ENCODE assay signal across 36 cellular contexts in genomic region chr2:224507789-224508188, GRCh38.
"Had no signal": no experiment of that assay in that cellular context is flagged by ENCODE, and none has a peak within 500 bp of the region (broad histone marks: within the 10 kb centered on the region; RNA-seq: fewer than 3 reads in every experiment).

No MANE protein-coding gene starts in this region.

- H3K27ac ChIP-seq: adrenal gland, body of pancreas, brain microvascular endothelial cell, breast epithelium, VCaP had no signal

- ATAC-seq: activated CD4-positive, alpha-beta T cell treated with anti-CD3 and anti-CD28 coated beads for 36 hours; activated naive CD4-positive, alpha-beta T cell treated with anti-CD3 and anti-CD28 coated beads, Interleukin-2, amount 50 U/mL, for 72 hours; activated T-cell treated with anti-CD3 and anti-CD28 coated beads, Interleukin-2, amount 50 U/mL, for 4 hours; activated T-cell treated with anti-CD3 and anti-CD28 coated beads, Interleukin-2, amount 50 U/mL, for 72 hours; activated T-helper 17 cell treated with anti-CD3 and anti-CD28 coated beads, Interleukin-2, amount 50 U/mL, for 72 hours; body of pancreas had no signal

- DNase-seq: activated B cell treated with CpG ODN at 0.5 μM for 24 hours; activated CD4-positive, alpha-beta memory T cell treated with anti-CD3 and anti-CD28 coated beads, Interleukin-2, amount 10 ng/mL, durations not matched to agents 7 days and 5 days; activated CD4-positive, alpha-beta T cell treated with anti-CD3 and anti-CD28 coated beads for 1 hour; activated CD4-positive, alpha-beta T cell treated with anti-CD3 and anti-CD28 coated beads for 36 hours; activated CD4-positive, alpha-beta T cell treated with anti-CD3 and anti-CD28 coated beads for 48 hours; activated CD4-positive, alpha-beta T cell treated with anti-CD3 and anti-CD28 coated beads, Interleukin-2, amount 10 ng/mL, durations not matched to agents 7 days and 5 days; activated CD4-positive, alpha-beta T cell treated with anti-CD3 and anti-CD28 coated beads, Interleukin-2, amount 50 U/mL, for 48 hours; activated CD8-positive, alpha-beta memory T cell treated with anti-CD3 and anti-CD28 coated beads, Interleukin-2, amount 50 U/mL, for 4 hours; activated effector memory CD4-positive, alpha-beta T cell treated with anti-CD3 and anti-CD28 coated beads, Interleukin-2, amount 50 U/mL, for 16 hours; activated gamma-delta T cell treated with Interleukin-2 at 50 U/mL for 16 hours; activated naive CD4-positive, alpha-beta T cell; activated naive CD4-positive, alpha-beta T cell treated with anti-CD3 and anti-CD28 coated beads for 36 hours; activated naive CD4-positive, alpha-beta T cell treated with anti-CD3 and anti-CD28 coated beads, Interleukin-2, amount 50 U/mL, for 16 hours; activated naive CD8-positive, alpha-beta T cell treated with anti-CD3 and anti-CD28 coated beads for 36 hours; activated T-cell treated with anti-CD3 and anti-CD28 coated beads for 4 hours; activated T-cell treated with anti-CD3 and anti-CD28 coated beads, Interleukin-2, amount 50 U/mL, for 1 hour; activated T-cell treated with anti-CD3 and anti-CD28 coated beads, Interleukin-2, amount 50 U/mL, for 4 hours; activated T-cell treated with anti-CD3 and anti-CD28 coated beads, Interleukin-2, amount 50 U/mL, for 72 hours; adrenal gland; amniotic stem cell; aorta; body of pancreas; brain microvascular endothelial cell; central memory CD4-positive, alpha-beta T cell; T-helper 1 cell; T-helper 2 cell; T-helper 9 cell had no signal

- H3K4me1 ChIP-seq: adrenal gland, body of pancreas, breast epithelium had no signal

- H3K9me3 ChIP-seq: adrenal gland, body of pancreas, breast epithelium had no signal

- H3K9me3 Mint-ChIP-seq: activated B cell treated with CpG ODN at 0.5 μM for 24 hours; activated CD4-positive, alpha-beta memory T cell treated with anti-CD3 and anti-CD28 coated beads, Interleukin-2, amount 10 ng/mL, durations not matched to agents 7 days and 5 days; activated CD4-positive, alpha-beta T cell treated with anti-CD3 and anti-CD28 coated beads, Interleukin-2, amount 10 ng/mL, durations not matched to agents 7 days and 5 days; activated naive CD4-positive, alpha-beta T cell treated with anti-CD3 and anti-CD28 coated beads for 36 hours; activated naive CD4-positive, alpha-beta T cell treated with anti-CD3 and anti-CD28 coated beads, Interleukin-2, amount 50 U/mL, for 72 hours; activated naive CD8-positive, alpha-beta T cell treated with anti-CD3 and anti-CD28 coated beads for 36 hours; activated T-cell treated with anti-CD3 and anti-CD28 coated beads, Interleukin-2, amount 50 U/mL, for 4 hours; activated T-cell treated with anti-CD3 and anti-CD28 coated beads, Interleukin-2, amount 50 U/mL, for 72 hours; activated T-helper 1 cell treated with anti-CD3 and anti-CD28 coated beads, Interleukin-12 subunit alpha, Interleukin-12 subunit beta, Interleukin-2, Interleukin-4 antibody, amounts not matched to agents 30 ng/mL and 10 ng/mL and 1 ng/mL, durations not matched to agents 14 hours and 24 hours and 36 hours; activated T-helper 17 cell treated with anti-CD3 and anti-CD28 coated beads, Interleukin-2, amount 50 U/mL, for 72 hours; T-helper 1 cell treated with Interleukin-12 subunit alpha and Interleukin-12 subunit beta and Interleukin-4 antibody, amounts not matched to agents 30 μg/mL and 1 μg/mL, for 36 hours; T-helper 2 cell treated with Interferon-gamma antibody and Interleukin-4, amounts not matched to agents 5 μg/mL and 100 μg/mL, for 36 hours had no signal

- H3K27me3 Mint-ChIP-seq: activated B cell treated with CpG ODN at 0.5 μM for 24 hours; activated CD4-positive, alpha-beta memory T cell treated with anti-CD3 and anti-CD28 coated beads, Interleukin-2, amount 10 ng/mL, durations not matched to agents 7 days and 5 days; activated CD4-positive, alpha-beta T cell treated with anti-CD3 and anti-CD28 coated beads for 36 hours; activated CD4-positive, alpha-beta T cell treated with anti-CD3 and anti-CD28 coated beads, Interleukin-2, amount 10 ng/mL, durations not matched to agents 7 days and 5 days; activated naive CD8-positive, alpha-beta T cell treated with anti-CD3 and anti-CD28 coated beads for 36 hours; activated T-helper 17 cell treated with anti-CD3 and anti-CD28 coated beads, Interleukin-2, amount 50 U/mL, for 72 hours had no signal

- H3K4me3 Mint-ChIP-seq: activated B cell treated with CpG ODN at 0.5 μM for 24 hours; activated CD4-positive, alpha-beta memory T cell treated with anti-CD3 and anti-CD28 coated beads, Interleukin-2, amount 10 ng/mL, durations not matched to agents 7 days and 5 days; activated CD4-positive, alpha-beta T cell treated with anti-CD3 and anti-CD28 coated beads for 36 hours; activated CD4-positive, alpha-beta T cell treated with anti-CD3 and anti-CD28 coated beads, Interleukin-2, amount 10 ng/mL, durations not matched to agents 7 days and 5 days; activated naive CD4-positive, alpha-beta T cell treated with anti-CD3 and anti-CD28 coated beads for 36 hours; activated naive CD8-positive, alpha-beta T cell treated with anti-CD3 and anti-CD28 coated beads for 36 hours; activated T-cell treated with anti-CD3 and anti-CD28 coated beads, Interleukin-2, amount 50 U/mL, for 4 hours; activated T-cell treated with anti-CD3 and anti-CD28 coated beads, Interleukin-2, amount 50 U/mL, for 72 hours; activated T-helper 1 cell treated with anti-CD3 and anti-CD28 coated beads, Interleukin-12 subunit alpha, Interleukin-12 subunit beta, Interleukin-2, Interleukin-4 antibody, amounts not matched to agents 30 ng/mL and 10 ng/mL and 1 ng/mL, durations not matched to agents 14 hours and 24 hours and 36 hours; activated T-helper 17 cell treated with anti-CD3 and anti-CD28 coated beads, Interleukin-2, amount 50 U/mL, for 72 hours; T-helper 1 cell treated with Interleukin-12 subunit alpha and Interleukin-12 subunit beta and Interleukin-4 antibody, amounts not matched to agents 30 μg/mL and 1 μg/mL, for 36 hours; T-helper 2 cell treated with Interferon-gamma antibody and Interleukin-4, amounts not matched to agents 5 μg/mL and 100 μg/mL, for 36 hours had no signal

- H3K4me3 ChIP-seq: adrenal gland, body of pancreas, breast epithelium had no signal

- H3K27me3 ChIP-seq: adrenal gland, body of pancreas, brain microvascular endothelial cell, breast epithelium had no signal

- FAIRE-seq: astrocyte, TTC549 had no signal

- H3K27ac Mint-ChIP-seq: activated B cell treated with CpG ODN at 0.5 μM for 24 hours; activated CD4-positive, alpha-beta memory T cell treated with anti-CD3 and anti-CD28 coated beads, Interleukin-2, amount 10 ng/mL, durations not matched to agents 7 days and 5 days; activated CD4-positive, alpha-beta T cell treated with anti-CD3 and anti-CD28 coated beads for 36 hours; activated CD4-positive, alpha-beta T cell treated with anti-CD3 and anti-CD28 coated beads, Interleukin-2, amount 10 ng/mL, durations not matched to agents 7 days and 5 days; activated naive CD4-positive, alpha-beta T cell treated with anti-CD3 and anti-CD28 coated beads for 36 hours; activated naive CD4-positive, alpha-beta T cell treated with anti-CD3 and anti-CD28 coated beads, Interleukin-2, amount 50 U/mL, for 72 hours; activated naive CD8-positive, alpha-beta T cell treated with anti-CD3 and anti-CD28 coated beads for 36 hours; activated T-cell treated with anti-CD3 and anti-CD28 coated beads, Interleukin-2, amount 50 U/mL, for 72 hours; activated T-helper 1 cell treated with anti-CD3 and anti-CD28 coated beads, Interleukin-12 subunit alpha, Interleukin-12 subunit beta, Interleukin-2, Interleukin-4 antibody, amounts not matched to agents 30 ng/mL and 10 ng/mL and 1 ng/mL, durations not matched to agents 14 hours and 24 hours and 36 hours; activated T-helper 17 cell treated with anti-CD3 and anti-CD28 coated beads, Interleukin-2, amount 50 U/mL, for 72 hours; T-helper 1 cell treated with Interleukin-12 subunit alpha and Interleukin-12 subunit beta and Interleukin-4 antibody, amounts not matched to agents 30 μg/mL and 1 μg/mL, for 36 hours; T-helper 2 cell treated with Interferon-gamma antibody and Interleukin-4, amounts not matched to agents 5 μg/mL and 100 μg/mL, for 36 hours had no signal

- H3K36me3 ChIP-seq: breast epithelium had no signal
